In genomic region chr9:13705913-13706312, GRCh38 we compare ENCODE assay signal across 12 cellular contexts.
A peak's percentile ranks its signal among the peaks of the same experiment; 100 is the strongest.
DNase-seq lines count a peak whose midpoint lies in the region; ATAC-seq and TF ChIP-seq lines count a peak whose summit lies in the region.
"Had no signal": no experiment of that assay in that cellular context is flagged by ENCODE, and none has a peak within 500 bp of the region (broad histone marks: within the 10 kb centered on the region; RNA-seq: fewer than 3 reads in every experiment).

No MANE protein-coding gene starts in this region.

- peaks cover 28% of the 10 kb centered on the region for H3K9me3 Mint-ChIP-seq in nephron progenitor cell

- no peak overlapping the region for H2AFZ ChIP-seq in osteoblast (ENCODE audit: low read length)

- no peaks in the 10 kb centered on the region; the same call in 1 of the 2 replicates for H3K9me3 ChIP-seq in BE2C
- no peaks in the 10 kb centered on the region for H3K9me3 ChIP-seq in adrenal gland (replicated peaks in 1 of 3)
- no peaks in the 10 kb centered on the region for H3K9me3 ChIP-seq in osteoblast (ENCODE audit: low read depth, low read length)

- H3K27me3 ChIP-seq in BE2C (no peaks in the 10 kb centered on the region), adrenal gland (no peaks in the 10 kb centered on the region), osteoblast (ENCODE audit: insufficient read depth, low read length) (no peaks in the 10 kb centered on the region)

- no peak for ATAC-seq in GM21390 (IDR thresholded peaks at IDR 0.05; ENCODE audit: unreplicated experiment)

- TF ChIP-seq POLR2A in adrenal gland (IDR thresholded peaks at IDR 0.05) = no peak

- peaks cover 9% of the 10 kb centered on the region for H3K4me1 ChIP-seq in BE2C
- no peaks in the 10 kb centered on the region for H3K4me1 ChIP-seq in adrenal gland (replicated peaks in 1 of 2)
- H3K4me1 ChIP-seq in osteoblast (ENCODE audit: insufficient read depth, low read length) = peaks cover 28% of the 10 kb centered on the region

- H3K27ac ChIP-seq in adrenal gland (peak overlapping the region in 2 of 5 donors; percentile 4), osteoblast (ENCODE audit: low read depth, low read length) (peak overlapping the region; percentile 87)

- H4K20me1 ChIP-seq in osteoblast (ENCODE audit: insufficient read depth, low read length) = no peaks in the 10 kb centered on the region

- intact Hi-C loops in adrenal gland (cut with DNase I) = no loop called here

- H3K36me3 ChIP-seq in BE2C (no peaks in the 10 kb centered on the region), adrenal gland (replicated peaks in 1 of 2) (no peaks in the 10 kb centered on the region), osteoblast (ENCODE audit: insufficient read depth, low read length) (no peaks in the 10 kb centered on the region)

- no peak overlapping the region for H3K4me3 Mint-ChIP-seq in nephron progenitor cell
- H3K4me3 Mint-ChIP-seq: naive B cell had no signal

- TF ChIP-seq CTCF in BE2C (IDR thresholded peaks at IDR 0.05; ENCODE audit: low read depth, low read length) = no peak
- no peak for TF ChIP-seq CTCF in adrenal gland (IDR thresholded peaks at IDR 0.05)
- no peak for TF ChIP-seq CTCF in foreskin fibroblast (IDR thresholded peaks at IDR 0.05; ENCODE audit: low read depth, low read length)
- TF ChIP-seq CTCF in osteoblast (IDR thresholded peaks at IDR 0.05; ENCODE audit: extremely low read depth, low read depth, low read length) = no peak
- TF ChIP-seq CTCF in nephron progenitor cell (IDR thresholded peaks at IDR 0.05) = no peak

- WGBS in adrenal gland, 4 donors = 35 to 43% (median 38%) methylated on average over 6 of the region's 6 CpGs

- no peaks in the 10 kb centered on the region for H3K27me3 Mint-ChIP-seq in nephron progenitor cell (ENCODE audit: low read depth, poor library complexity)
- H3K27me3 Mint-ChIP-seq: naive B cell had no signal

- peak overlapping the region; percentile 28 for H3K4me2 ChIP-seq in osteoblast (ENCODE audit: insufficient read depth, low read length)

- H3K27ac Mint-ChIP-seq in nephron progenitor cell = no peak overlapping the region
- H3K27ac Mint-ChIP-seq: naive B cell had no signal

- peaks cover 8% of the 10 kb centered on the region for H3K4me1 Mint-ChIP-seq in nephron progenitor cell
- H3K4me1 Mint-ChIP-seq: naive B cell had no signal

- H3K79me2 ChIP-seq in osteoblast (ENCODE audit: insufficient read depth, low read length) = no peaks in the 10 kb centered on the region

- H3K36me3 Mint-ChIP-seq in nephron progenitor cell (ENCODE audit: low read depth) = no peaks in the 10 kb centered on the region
- H3K36me3 Mint-ChIP-seq: naive B cell had no signal

- peak; percentile 38 for DNase-seq in BE2C
- peak in 5 of 7 donors; percentile 8 to 60 (median 24) for DNase-seq in adrenal gland
- DNase-seq in foreskin fibroblast = peak; percentile 7 to 77
- DNase-seq in osteoblast (ENCODE audit: insufficient read length, low spot score, missing footprints) = peak; percentile 52
- DNase-seq in SKM-1 treated with dmso at 0.1 percent for 144 hours (lab: John Stamatoyannopoulos, UW; ENCODE audit: unreplicated experiment) = no peak
- DNase-seq in T-helper 1 cell = no peak
- no peak for DNase-seq in nephron progenitor cell
- DNase-seq: activated CD8-positive, alpha-beta memory T cell treated with anti-CD3 and anti-CD28 coated beads, Interleukin-2, amount 50 U/mL, for 4 hours; anterior cingulate cortex; head of caudate nucleus; naive B cell had no signal

- H3K4me3 ChIP-seq in BE2C (ENCODE audit: low read depth, low read length) (no peak overlapping the region), adrenal gland (no peak overlapping the region), foreskin fibroblast (ENCODE audit: low read depth in 1 of 2, low read length in 2 of 2) (no peak overlapping the region), osteoblast (ENCODE audit: insufficient read depth, low read length) (peak overlapping the region; percentile 0)

Comparison
In these comparisons a context has a peak if more than half of its experiments do, and no peak if none do; other contexts are left out.
1. DNase-seq: peak in BE2C (single experiment), adrenal gland (5 of 7), foreskin fibroblast (2 of 2) and osteoblast (single experiment); none in SKM-1 treated with dmso at 0.1 percent for 144 hours (single experiment), T-helper 1 cell (0 of 5) and nephron progenitor cell (single experiment).